12 cellular contexts compared by ENCODE assay signal in genomic region chr12:65867428-65867827, GRCh38. TPM values are rescaled to one million over a fixed set of nuclear protein-coding genes. Genes with fewer than 3 reads are reported as not detected.
DNase-seq lines count a peak whose midpoint lies in the region; FAIRE-seq and TF ChIP-seq lines count a peak whose summit lies in the region.
"Had no signal": no experiment of that assay in that cellular context is flagged by ENCODE, and none has a peak within 500 bp of the region (broad histone marks: within the 10 kb centered on the region; RNA-seq: fewer than 3 reads in every experiment).

No MANE protein-coding gene starts in this region.

- H3K79me2 ChIP-seq in KMS-11 (ENCODE audit: insufficient read depth, low read depth) (no peaks in the 10 kb centered on the region), PC-9 (ENCODE audit: low read depth) (peaks cover 84% of the 10 kb centered on the region)

- H3K9me2 ChIP-seq in PC-9 (ENCODE audit: insufficient read depth) = no peaks in the 10 kb centered on the region

- H3K9me3 ChIP-seq in PC-9 (ENCODE audit: insufficient read depth, low read depth) (no peaks in the 10 kb centered on the region), small intestine (ENCODE audit: control insufficient read depth, low read depth) (no peaks in the 10 kb centered on the region)
- H3K9me3 ChIP-seq: uterus had no signal

- no peak for TF ChIP-seq CTCF in KMS-11 (conservative IDR thresholded peaks at IDR 0.05; ENCODE audit: low read depth, low read length)
- no peak for TF ChIP-seq CTCF in brain microvascular endothelial cell (IDR thresholded peaks at IDR 0.05; ENCODE audit: low read depth, low read length, missing control alignments)
- TF ChIP-seq CTCF in PC-9 (conservative IDR thresholded peaks at IDR 0.05) = no peak

- H3K4me2 ChIP-seq in KMS-11 (peak overlapping the region; percentile 60; the same call in 1 of the 2 replicates), PC-9 (no peak overlapping the region)

- POLR2A ChIA-PET in PC-9 (lab: Charles Lee; ENCODE audit: unreplicated experiment) = no interaction called here

- BruUV-seq in PC-9 (replicated peaks; lab: Mats Ljungman, UMichigan) = no TSS peak

- H3K27me3 ChIP-seq in KMS-11 (ENCODE audit: insufficient read depth, low read depth) (no peaks in the 10 kb centered on the region), brain microvascular endothelial cell (replicated peaks) (no peaks in the 10 kb centered on the region), PC-9 (ENCODE audit: insufficient read depth, low read depth) (no peaks in the 10 kb centered on the region), small intestine (ENCODE audit: control insufficient read depth in 2 of 2, insufficient read depth in 2 of 2, low read length in 2 of 2) (no peaks in the 10 kb centered on the region)
- H3K27me3 ChIP-seq: uterus had no signal

- H3K36me3 ChIP-seq in KMS-11 (ENCODE audit: insufficient read depth) (no peaks in the 10 kb centered on the region), brain microvascular endothelial cell (replicated peaks) (peaks cover 60% of the 10 kb centered on the region), PC-9 (ENCODE audit: low read depth) (peaks cover 32% of the 10 kb centered on the region), small intestine (ENCODE audit: control insufficient read depth in 2 of 2, insufficient read depth in 2 of 2, low read length in 2 of 2) (no peaks in the 10 kb centered on the region)
- H3K36me3 ChIP-seq: uterus had no signal

- H3K4me3 ChIP-seq in KMS-11 (IDR thresholded peaks at IDR 0.05; ENCODE audit: insufficient read depth, low read depth, low read length) (no peak overlapping the region), brain microvascular endothelial cell (ENCODE audit: low read depth, low read length) (no peak overlapping the region), PC-9 (no peak overlapping the region), small intestine (ENCODE audit: low read depth in 1 of 2, low read length in 2 of 2) (no peak overlapping the region)
- H3K4me3 ChIP-seq: uterus had no signal

- CTCF ChIA-PET in PC-9 (lab: Charles Lee) = no interaction called here

- in situ Hi-C loops in brain microvascular endothelial cell (cut with HindIII; ENCODE audit: low pct_ligation_motif_present, low sequenced_read_pairs) = no loop called here

- H3K27ac ChIP-seq in KMS-11 (peak overlapping the region; percentile 59; the same call in 1 of the 2 replicates), brain microvascular endothelial cell (peak overlapping the region; percentile 71), PC-9 (no peak overlapping the region), small intestine (ENCODE audit: low read depth in 1 of 2, low read length in 1 of 2) (no peak overlapping the region)
- H3K27ac ChIP-seq: uterus had no signal

- no peak overlapping the region for H3K9ac ChIP-seq in KMS-11

- peaks cover 47% of the 10 kb centered on the region; the same call in 1 of the 2 replicates for H3F3A ChIP-seq in PC-9 (ENCODE audit: insufficient read depth, low read depth)

- no peak for FAIRE-seq in small intestine (lab: Jason Lieb, UNC)

- DNase-seq in AG08395 (ENCODE audit: low spot score) (peak; percentile 70), brain microvascular endothelial cell (peak; percentile 68), kidney tubule cell (ENCODE audit: low spot score) (peak; percentile 45), PC-9 (no peak), 8988T (no peak), NCI-H1694 treated with DMSO at 0.1 percent for 48 hours (lab: John Stamatoyannopoulos, UW) (no peak), small intestine (no peak)
- DNase-seq: activated CD8-positive, alpha-beta T cell treated with anti-CD3 and anti-CD28 coated beads, Interleukin-2, amount 10 ng/mL, durations not matched to agents 7 days and 5 days; activated gamma-delta T cell; erythroblast; uterus had no signal

- intact Hi-C loops in PC-9 (cut with micrococcal nuclease; ENCODE audit: unreplicated experiment) = no loop called here

- H3K4me1 ChIP-seq in KMS-11 (ENCODE audit: low read depth, poor library complexity, severe bottlenecking) (peaks cover 20% of the 10 kb centered on the region), PC-9 (replicated peaks; ENCODE audit: insufficient read depth) (no peaks in the 10 kb centered on the region), small intestine (ENCODE audit: control insufficient read depth in 2 of 2, insufficient read depth in 1 of 2, low read depth in 1 of 2, low read length in 1 of 2) (no peaks in the 10 kb centered on the region)
- H3K4me1 ChIP-seq: uterus had no signal

- 77 to 86% (median 84%) methylated on average over 5 of the region's 5 CpGs for WGBS in small intestine, 3 donors

- no peak overlapping the region for H2AFZ ChIP-seq in KMS-11 (ENCODE audit: low read depth)
- H2AFZ ChIP-seq in PC-9 = no peak overlapping the region

- H4K20me1 ChIP-seq in KMS-11 (ENCODE audit: insufficient read depth) (no peaks in the 10 kb centered on the region), PC-9 (ENCODE audit: insufficient read depth) (0 out of 2 replicates have a peak, but pooled peaks cover 3% of the 10 kb centered on the region)

RNA-seq across cellular contexts. Expression of gene HMGA2, which starts 43.1 kb away (rescaled TPM):
- total RNA-seq in PC-9 (2021) = 13.8 and 14.7 TPM in 2 replicates
- polyA plus RNA-seq in small intestine = 1 to 10 TPM in 2 of 3 donors, under 1 TPM in 1; 0.67 to 1.4 (median 1.1) TPM
- total RNA-seq: activated CD8-positive, alpha-beta T cell treated with anti-CD3 and anti-CD28 coated beads, Interleukin-2, amount 10 ng/mL, durations not matched to agents 7 days and 5 days had no signal

Comparison
In these comparisons a context has a peak if more than half of its experiments do, and no peak if none do; other contexts are left out.
1. DNase-seq: peak in AG08395 (single experiment), brain microvascular endothelial cell (single experiment) and kidney tubule cell (single experiment); none in PC-9 (0 of 2), 8988T (single experiment), NCI-H1694 treated with DMSO at 0.1 percent for 48 hours (single experiment) and small intestine (single experiment).
2. H3K27ac ChIP-seq: peak in KMS-11 (single experiment) and brain microvascular endothelial cell (single experiment); none in PC-9 (single experiment) and small intestine (0 of 2).